In genomic region chr12:11793896-11794295, GRCh38 we compare ENCODE assay signal across 14 cellular contexts.
DNase-seq lines count a peak whose midpoint lies in the region; ATAC-seq and TF ChIP-seq lines count a peak whose summit lies in the region.
"Had no signal": no experiment of that assay in that cellular context is flagged by ENCODE, and none has a peak within 500 bp of the region (broad histone marks: within the 10 kb centered on the region; RNA-seq: fewer than 3 reads in every experiment).

No MANE protein-coding gene starts in this region.

- H3K4me1 ChIP-seq in breast epithelium (peaks cover 5 to 26% of the 10 kb centered on the region in 2 donors), osteoblast (ENCODE audit: insufficient read depth, low read length) (peaks cover 56% of the 10 kb centered on the region), vagina (peaks cover 16% of the 10 kb centered on the region)

- H3K4me1 Mint-ChIP-seq in MCF 10A (ENCODE audit: insufficient read depth, unreplicated experiment): peaks cover 36% of the 10 kb centered on the region

- H3K27ac Mint-ChIP-seq in MCF 10A (ENCODE audit: low read depth, unreplicated experiment): no peak overlapping the region

- BruUV-seq in MCF 10A (replicated peaks; lab: Mats Ljungman, UMichigan): no TSS peak

- peak overlapping the region; percentile 53 for H2AFZ ChIP-seq in osteoblast (ENCODE audit: low read length)

- peak; percentile 39 to 61 for ATAC-seq in left cardiac atrium

- H3K36me3 ChIP-seq in breast epithelium: no peaks in the 10 kb centered on the region
- no peaks in the 10 kb centered on the region for H3K36me3 ChIP-seq in osteoblast (ENCODE audit: insufficient read depth, low read length)
- H3K36me3 ChIP-seq in vagina: no peaks in the 10 kb centered on the region

- no peaks in the 10 kb centered on the region for H3K27me3 Mint-ChIP-seq in MCF 10A (ENCODE audit: insufficient read depth, unreplicated experiment)

- CTCF ChIA-PET in MCF 10A (lab: Yijun Ruan, JAX): interaction anchor here (1.1 kb wide), 1 partner anchor 34 kb away, joined by 3 read pairs; no protein-coding TSS in a partner anchor

- H3K36me3 Mint-ChIP-seq in MCF 10A (ENCODE audit: insufficient read depth, unreplicated experiment): peaks cover 6% of the 10 kb centered on the region

- H3K27ac ChIP-seq in breast epithelium (peak overlapping the region; percentile 82), osteoblast (ENCODE audit: low read depth, low read length) (peak overlapping the region; percentile 35), vagina (peak overlapping the region; percentile 35)
- H3K27ac ChIP-seq: 22Rv1, epithelial cell of prostate, VCaP had no signal

- intact Hi-C loops in breast epithelium (cut with DNase I; ENCODE audit: low total_unique reads) (no loop called here), MCF 10A (cut with micrococcal nuclease) (no loop called here), left cardiac atrium (cut with DNase I) (no loop called here), vagina (cut with DNase I) (no loop called here)

- H3K9me3 Mint-ChIP-seq in MCF 10A (ENCODE audit: unreplicated experiment): no peaks in the 10 kb centered on the region

- no peak for TF ChIP-seq CTCF in breast epithelium (IDR thresholded peaks at IDR 0.05)
- TF ChIP-seq CTCF in MCF 10A (IDR thresholded peaks at IDR 0.05; ENCODE audit: unreplicated experiment): no peak
- no peak for TF ChIP-seq CTCF in osteoblast (IDR thresholded peaks at IDR 0.05; ENCODE audit: extremely low read depth, low read depth, low read length)
- no peak for TF ChIP-seq CTCF in vagina (IDR thresholded peaks at IDR 0.05)

- H3K4me2 ChIP-seq in osteoblast (ENCODE audit: insufficient read depth, low read length): peak overlapping the region; percentile 44

- TF ChIP-seq POLR2A in breast epithelium (IDR thresholded peaks at IDR 0.05) (no peak), vagina (IDR thresholded peaks at IDR 0.05) (no peak)

- H3K79me2 ChIP-seq in osteoblast (ENCODE audit: insufficient read depth, low read length): peaks cover 27% of the 10 kb centered on the region

- H3K27me3 ChIP-seq in breast epithelium: no peaks in the 10 kb centered on the region
- no peaks in the 10 kb centered on the region for H3K27me3 ChIP-seq in osteoblast (ENCODE audit: insufficient read depth, low read length)
- no peaks in the 10 kb centered on the region for H3K27me3 ChIP-seq in vagina

- no peaks in the 10 kb centered on the region for H3K9me3 ChIP-seq in breast epithelium
- no peaks in the 10 kb centered on the region for H3K9me3 ChIP-seq in osteoblast (ENCODE audit: low read depth, low read length)
- H3K9me3 ChIP-seq in vagina: no peaks in the 10 kb centered on the region

- H3K4me3 Mint-ChIP-seq in MCF 10A (ENCODE audit: unreplicated experiment): no peak overlapping the region

- POLR2A ChIA-PET in MCF 10A (lab: Yijun Ruan, JAX): interaction anchor here (0.7 to 3.8 kb wide), 2 partner anchors 8 to 278 kb away, joined by 3 to 30 read pairs; no protein-coding TSS in a partner anchor

- H4K20me1 ChIP-seq in osteoblast (ENCODE audit: insufficient read depth, low read length): no peaks in the 10 kb centered on the region

- DNase-seq in breast epithelium (ENCODE audit: low spot score in 2 of 2): no peak
- DNase-seq in MCF 10A (ENCODE audit: unreplicated experiment): no peak
- DNase-seq in left cardiac atrium: no peak
- no peak for DNase-seq in osteoblast (ENCODE audit: insufficient read length, low spot score, missing footprints)
- no peak for DNase-seq in vagina (ENCODE audit: extremely low spot score in 2 of 2)
- no peak for DNase-seq in iPS-NIHi11 (ENCODE audit: low spot score)
- DNase-seq in ecto neural progenitor cell (ENCODE audit: low spot score): no peak
- no peak for DNase-seq in NCI-H345 treated with DMSO at 0.1 percent for 48 hours (lab: John Stamatoyannopoulos, UW; ENCODE audit: unreplicated experiment)
- DNase-seq: COR-L47, NCI-H1092, NCI-H524 treated with DMSO at 0.1 percent for 48 hours had no signal

- H3K4me3 ChIP-seq in breast epithelium: peak overlapping the region in 1 of 3 donors; percentile 30
- no peak overlapping the region for H3K4me3 ChIP-seq in osteoblast (ENCODE audit: insufficient read depth, low read length)
- no peak overlapping the region for H3K4me3 ChIP-seq in vagina
